ENCODE assay signal across 1 cellular context in genomic region chr15:60772395-60773120, GRCh38.
TF ChIP-seq lines count a peak whose summit lies in the region.

No MANE protein-coding gene starts in this region.

TF ChIP-seq in HEK293, 187 proteins besides CTCF, POLR2A, EP300 and RAD21:
- TF ChIP-seq PRDM2 (tag by site-specific recombination; IDR thresholded peaks at IDR 0.05; ENCODE audit: borderline replicate concordance) (no peak), ZFHX2 (tag by site-specific recombination; conservative IDR thresholded peaks at IDR 0.05) (peak; percentile 33; the same call in 1 of the 2 replicates), ZNF843 (tag by site-specific recombination; IDR thresholded peaks at IDR 0.05) (peak; percentile 41; the same call in 1 of the 2 replicates)
